In genomic region chr15:69943637-69944036, GRCh38 we compare ENCODE assay signal across 7 cellular contexts.
"Had no signal": no experiment of that assay in that cellular context is flagged by ENCODE, and none has a peak within 500 bp of the region (broad histone marks: within the 10 kb centered on the region; RNA-seq: fewer than 3 reads in every experiment).

No MANE protein-coding gene starts in this region.

- H3K4me3 ChIP-seq: GM12878 had no signal

- ATAC-seq: GM12878 had no signal

- FAIRE-seq: G401.6, GM12878, GM12891, GM12892, GM18507, GM19239 had no signal

- DNase-seq: GF-D8 had no signal
